In the genomic region with DNA sequence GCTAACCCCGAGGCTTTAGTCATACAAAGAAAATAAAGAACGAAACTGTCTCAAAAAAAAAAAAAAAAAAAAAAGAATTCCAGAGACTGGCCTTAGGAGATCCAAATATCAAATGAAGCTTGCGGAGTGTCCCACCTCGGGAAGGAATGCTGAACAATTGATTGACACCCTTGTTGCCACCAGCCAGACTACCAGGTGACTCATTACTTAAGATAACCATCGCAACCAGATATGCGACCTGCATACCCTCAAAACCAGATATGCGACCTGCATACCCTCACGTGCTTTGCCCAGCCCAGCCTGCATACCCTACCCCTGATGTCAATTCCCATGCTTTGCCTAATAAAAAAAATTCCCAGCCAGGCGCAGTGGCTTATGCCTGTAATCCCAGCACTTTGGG, we compare ENCODE assay signal across 1 cellular context.
TF ChIP-seq lines count a peak whose summit lies in the region.

No MANE protein-coding gene starts in this region.

TF ChIP-seq in Ishikawa, 13 proteins besides CTCF, POLR2A, EP300 and RAD21:
- TF ChIP-seq, protein P1, sequence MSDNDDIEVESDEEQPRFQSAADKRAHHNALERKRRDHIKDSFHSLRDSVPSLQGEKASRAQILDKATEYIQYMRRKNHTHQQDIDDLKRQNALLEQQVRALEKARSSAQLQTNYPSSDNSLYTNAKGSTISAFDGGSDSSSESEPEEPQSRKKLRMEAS (IDR thresholded peaks at IDR 0.05) = no peak
- no peak for TF ChIP-seq EGR1 (IDR thresholded peaks at IDR 0.05)
- no peak for TF ChIP-seq TAF1 (IDR thresholded peaks at IDR 0.05; ENCODE audit: low read depth)
- TF ChIP-seq, protein P2, sequence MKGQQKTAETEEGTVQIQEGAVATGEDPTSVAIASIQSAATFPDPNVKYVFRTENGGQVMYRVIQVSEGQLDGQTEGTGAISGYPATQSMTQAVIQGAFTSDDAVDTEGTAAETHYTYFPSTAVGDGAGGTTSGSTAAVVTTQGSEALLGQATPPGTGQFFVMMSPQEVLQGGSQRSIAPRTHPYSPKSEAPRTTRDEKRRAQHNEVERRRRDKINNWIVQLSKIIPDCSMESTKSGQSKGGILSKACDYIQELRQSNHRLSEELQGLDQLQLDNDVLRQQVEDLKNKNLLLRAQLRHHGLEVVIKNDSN (IDR thresholded peaks at IDR 0.05) = peak; percentile 49
- TF ChIP-seq YY1 (IDR thresholded peaks at IDR 0.05; ENCODE audit: low read depth) = no peak
- no peak for TF ChIP-seq FOXM1 (IDR thresholded peaks at IDR 0.05; ENCODE audit: borderline replicate concordance, low read depth)
- TF ChIP-seq, protein P3, sequence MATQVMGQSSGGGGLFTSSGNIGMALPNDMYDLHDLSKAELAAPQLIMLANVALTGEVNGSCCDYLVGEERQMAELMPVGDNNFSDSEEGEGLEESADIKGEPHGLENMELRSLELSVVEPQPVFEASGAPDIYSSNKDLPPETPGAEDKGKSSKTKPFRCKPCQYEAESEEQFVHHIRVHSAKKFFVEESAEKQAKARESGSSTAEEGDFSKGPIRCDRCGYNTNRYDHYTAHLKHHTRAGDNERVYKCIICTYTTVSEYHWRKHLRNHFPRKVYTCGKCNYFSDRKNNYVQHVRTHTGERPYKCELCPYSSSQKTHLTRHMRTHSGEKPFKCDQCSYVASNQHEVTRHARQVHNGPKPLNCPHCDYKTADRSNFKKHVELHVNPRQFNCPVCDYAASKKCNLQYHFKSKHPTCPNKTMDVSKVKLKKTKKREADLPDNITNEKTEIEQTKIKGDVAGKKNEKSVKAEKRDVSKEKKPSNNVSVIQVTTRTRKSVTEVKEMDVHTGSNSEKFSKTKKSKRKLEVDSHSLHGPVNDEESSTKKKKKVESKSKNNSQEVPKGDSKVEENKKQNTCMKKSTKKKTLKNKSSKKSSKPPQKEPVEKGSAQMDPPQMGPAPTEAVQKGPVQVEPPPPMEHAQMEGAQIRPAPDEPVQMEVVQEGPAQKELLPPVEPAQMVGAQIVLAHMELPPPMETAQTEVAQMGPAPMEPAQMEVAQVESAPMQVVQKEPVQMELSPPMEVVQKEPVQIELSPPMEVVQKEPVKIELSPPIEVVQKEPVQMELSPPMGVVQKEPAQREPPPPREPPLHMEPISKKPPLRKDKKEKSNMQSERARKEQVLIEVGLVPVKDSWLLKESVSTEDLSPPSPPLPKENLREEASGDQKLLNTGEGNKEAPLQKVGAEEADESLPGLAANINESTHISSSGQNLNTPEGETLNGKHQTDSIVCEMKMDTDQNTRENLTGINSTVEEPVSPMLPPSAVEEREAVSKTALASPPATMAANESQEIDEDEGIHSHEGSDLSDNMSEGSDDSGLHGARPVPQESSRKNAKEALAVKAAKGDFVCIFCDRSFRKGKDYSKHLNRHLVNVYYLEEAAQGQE (IDR thresholded peaks at IDR 0.05; ENCODE audit: low read depth) = no peak
- no peak for TF ChIP-seq NFIC (IDR thresholded peaks at IDR 0.05)
- no peak for TF ChIP-seq CEBPB (IDR thresholded peaks at IDR 0.05)
- no peak for TF ChIP-seq ZBTB7A (IDR thresholded peaks at IDR 0.05; ENCODE audit: low read depth)
- peak; percentile 86 for TF ChIP-seq TEAD4 (IDR thresholded peaks at IDR 0.05)
- TF ChIP-seq TCF12 (IDR thresholded peaks at IDR 0.05; ENCODE audit: low read depth) = peak; percentile 54; the same call in 1 of the 2 replicates
